ENCODE assay signal across 8 cellular contexts in the genomic region with DNA sequence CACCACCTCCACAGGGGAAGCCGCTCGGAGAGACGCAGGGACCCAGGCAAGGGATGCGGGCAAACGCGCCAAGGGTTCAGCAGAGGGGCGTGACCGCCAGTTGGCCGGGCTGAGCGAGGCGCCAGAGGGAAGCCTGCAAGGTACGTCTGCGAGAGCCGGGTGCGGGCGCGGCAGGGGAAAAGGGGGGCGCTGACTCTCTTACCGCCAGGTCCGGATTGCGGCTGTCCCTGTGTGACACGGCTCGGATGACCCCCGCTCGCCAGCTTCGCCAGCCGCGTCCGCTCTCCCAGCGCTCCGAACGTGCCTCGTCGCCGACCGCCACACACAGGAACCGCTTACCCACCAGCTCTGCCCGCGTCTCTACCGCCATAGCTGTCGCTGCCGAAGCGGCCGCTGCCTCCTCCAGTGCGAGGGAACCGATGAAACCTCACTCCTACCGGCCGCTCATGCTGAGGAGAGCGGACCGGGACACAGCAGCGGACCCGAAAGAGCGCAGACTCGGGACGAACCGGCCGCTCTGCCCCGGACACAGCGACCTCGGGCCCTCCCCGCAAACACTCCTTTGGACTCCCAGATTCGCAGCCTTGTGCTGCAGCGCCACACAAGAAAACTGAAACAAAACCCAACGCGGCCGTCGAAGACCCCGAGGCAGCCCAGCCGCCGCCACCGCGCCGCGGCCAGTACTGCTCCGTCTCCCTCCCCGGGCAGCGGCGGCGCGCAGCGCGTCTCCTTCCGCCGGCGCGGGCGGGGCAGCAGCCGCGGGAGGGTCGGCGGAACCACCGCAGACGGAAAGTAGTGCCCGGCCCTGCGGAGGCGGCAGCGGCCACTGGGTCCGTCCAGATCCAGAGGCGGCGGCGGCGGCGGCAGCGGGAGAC. TPM values are rescaled to one million over a fixed set of nuclear protein-coding genes. Genes with fewer than 3 reads are reported as not detected.
A peak's percentile ranks its signal among the peaks of the same experiment; 100 is the strongest.
DNase-seq lines count a peak whose midpoint lies in the region; ATAC-seq and TF ChIP-seq lines count a peak whose summit lies in the region.

A gene with protein sequence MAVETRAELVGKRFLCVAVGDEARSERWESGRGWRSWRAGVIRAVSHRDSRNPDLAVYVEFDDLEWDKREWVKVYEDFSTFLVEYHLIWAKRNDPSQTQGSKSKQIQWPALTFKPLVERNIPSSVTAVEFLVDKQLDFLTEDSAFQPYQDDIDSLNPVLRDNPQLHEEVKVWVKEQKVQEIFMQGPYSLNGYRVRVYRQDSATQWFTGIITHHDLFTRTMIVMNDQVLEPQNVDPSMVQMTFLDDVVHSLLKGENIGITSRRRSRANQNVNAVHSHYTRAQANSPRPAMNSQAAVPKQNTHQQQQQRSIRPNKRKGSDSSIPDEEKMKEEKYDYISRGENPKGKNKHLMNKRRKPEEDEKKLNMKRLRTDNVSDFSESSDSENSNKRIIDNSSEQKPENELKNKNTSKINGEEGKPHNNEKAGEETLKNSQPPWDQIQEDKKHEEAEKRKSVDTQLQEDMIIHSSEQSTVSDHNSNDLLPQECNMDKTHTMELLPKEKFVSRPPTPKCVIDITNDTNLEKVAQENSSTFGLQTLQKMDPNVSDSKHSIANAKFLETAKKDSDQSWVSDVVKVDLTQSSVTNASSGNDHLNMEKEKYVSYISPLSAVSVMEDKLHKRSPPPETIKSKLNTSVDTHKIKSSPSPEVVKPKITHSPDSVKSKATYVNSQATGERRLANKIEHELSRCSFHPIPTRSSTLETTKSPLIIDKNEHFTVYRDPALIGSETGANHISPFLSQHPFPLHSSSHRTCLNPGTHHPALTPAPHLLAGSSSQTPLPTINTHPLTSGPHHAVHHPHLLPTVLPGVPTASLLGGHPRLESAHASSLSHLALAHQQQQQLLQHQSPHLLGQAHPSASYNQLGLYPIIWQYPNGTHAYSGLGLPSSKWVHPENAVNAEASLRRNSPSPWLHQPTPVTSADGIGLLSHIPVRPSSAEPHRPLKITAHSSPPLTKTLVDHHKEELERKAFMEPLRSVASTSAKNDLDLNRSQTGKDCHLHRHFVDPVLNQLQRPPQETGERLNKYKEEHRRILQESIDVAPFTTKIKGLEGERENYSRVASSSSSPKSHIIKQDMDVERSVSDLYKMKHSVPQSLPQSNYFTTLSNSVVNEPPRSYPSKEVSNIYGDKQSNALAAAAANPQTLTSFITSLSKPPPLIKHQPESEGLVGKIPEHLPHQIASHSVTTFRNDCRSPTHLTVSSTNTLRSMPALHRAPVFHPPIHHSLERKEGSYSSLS (N-terminal part only) (minus strand): TSS at position 685 of the 875 bp plus-strand sequence. CDS start 315 bp downstream, at position 370.

- no peaks in the 10 kb centered on the region for H3K9me2 ChIP-seq in DOHH2 (replicated peaks; ENCODE audit: control insufficient read depth, low read length)

- peak within 1 kb of the TSS; percentile 91 for H3K4me2 ChIP-seq in DOHH2 (ENCODE audit: low read length)
- H3K4me2 ChIP-seq in IMR-90 (ENCODE audit: low read depth, low read length): peak within 1 kb of the TSS; percentile 93

- no peaks in the 10 kb centered on the region for H3K9me3 ChIP-seq in DOHH2 (ENCODE audit: control insufficient read depth, insufficient read depth, low read length)
- H3K9me3 ChIP-seq in IMR-90 (ENCODE audit: control insufficient read depth, insufficient read depth, low read length): no peaks in the 10 kb centered on the region
- no peaks in the 10 kb centered on the region for H3K9me3 ChIP-seq in gastroesophageal sphincter
- H3K9me3 ChIP-seq in neutrophil: no peaks in the 10 kb centered on the region
- H3K9me3 ChIP-seq in testis: no peaks in the 10 kb centered on the region

- ATAC-seq in GM21526 (IDR thresholded peaks at IDR 0.05; ENCODE audit: low FRiP score, unreplicated experiment) (peak; percentile 68), IMR-90 (ENCODE audit: low read depth) (peak; percentile 84), gastroesophageal sphincter (peak; percentile 88)

- 0% methylated on average over 44 of the region's 104 CpGs; no CpG with 5 or more reads in 1 of the 2 experiments for WGBS in IMR-90 (ENCODE audit: extremely low coverage in 2 of 2, insufficient read length in 1 of 2), 2 experiments
- 3% methylated on average over 6 of the region's 104 CpGs; no CpG with 5 or more reads in 1 of the 2 donors for WGBS in gastroesophageal sphincter (ENCODE audit: low coverage in 1 of 2), 2 donors
- WGBS in testis, 2 donors: 0 to 1% methylated on average over 29 to 97 of the region's 104 CpGs

- H2AFZ ChIP-seq in IMR-90 (replicated peaks; ENCODE audit: low read length, poor library complexity): peak within 1 kb of the TSS; percentile 99

- peak within 1 kb of the TSS; percentile 79 for H3K27ac Mint-ChIP-seq in activated naive CD4-positive, alpha-beta T cell treated with anti-CD3 and anti-CD28 coated beads for 36 hours

- H2BK5ac ChIP-seq in IMR-90 (ENCODE audit: low read depth, low read length, poor library complexity, severe bottlenecking): peak within 1 kb of the TSS; percentile 82

- H3K56ac ChIP-seq in IMR-90 (ENCODE audit: extremely low read depth, insufficient read depth, low read length): peak within 1 kb of the TSS; percentile 69

- peaks cover 24% of the 10 kb centered on the region for H3K4me1 Mint-ChIP-seq in activated naive CD4-positive, alpha-beta T cell treated with anti-CD3 and anti-CD28 coated beads for 36 hours (ENCODE audit: low read depth)

- peak within 1 kb of the TSS; percentile 97 for H2AK9ac ChIP-seq in IMR-90 (replicated peaks; ENCODE audit: low read depth, low read length, poor library complexity)

- in situ Hi-C loops in IMR-90 (cut with MboI; ENCODE audit: low sequenced_read_pairs): loop anchor here (10.0 kb wide), 1 partner anchor 249 kb away; no protein-coding TSS in a partner anchor

- H2BK15ac ChIP-seq in IMR-90 (ENCODE audit: low read depth, low read length): peak within 1 kb of the TSS; percentile 74; the same call in 1 of the 3 replicates

- no TSS peak for BruUV-seq in IMR-90 (replicated peaks; lab: Mats Ljungman, UMichigan)

- CTCF ChIA-PET in IMR-90 (lab: Yijun Ruan, JAX): interaction anchor here (0.5 to 1.5 kb wide), 3 partner anchors 64 to 171 kb away, joined by 3 to 6 read pairs (median 3); no protein-coding TSS in a partner anchor
- CTCF ChIA-PET in activated naive CD4-positive, alpha-beta T cell treated with anti-CD3 and anti-CD28 coated beads for 36 hours (lab: Charles Lee): interaction anchor here (0.6 to 1.2 kb wide), 8 partner anchors 89 to 299 kb away, joined by 3 to 5 read pairs (median 3); no protein-coding TSS in a partner anchor

- H3K18ac ChIP-seq in IMR-90 (ENCODE audit: low read depth, low read length): peak within 1 kb of the TSS; percentile 66

- DNase-seq in IMR-90 (peak; percentile 84), SK-N-DZ (ENCODE audit: low spot score) (peak; percentile 80), testis (peak; percentile 82)
- DNase-seq in activated naive CD4-positive, alpha-beta T cell treated with anti-CD3 and anti-CD28 coated beads for 36 hours: peak; percentile 69

- peaks cover 14% of the 10 kb centered on the region for H3F3A ChIP-seq in DOHH2 (ENCODE audit: control insufficient read depth, insufficient read depth)

- no peaks in the 10 kb centered on the region for H3K27me3 ChIP-seq in DOHH2 (ENCODE audit: control insufficient read depth, low read length)
- H3K27me3 ChIP-seq in IMR-90 (ENCODE audit: control insufficient read depth, insufficient read depth, low read length): no peaks in the 10 kb centered on the region
- H3K27me3 ChIP-seq in gastroesophageal sphincter: no peaks in the 10 kb centered on the region
- H3K27me3 ChIP-seq in neutrophil: peaks cover 38% of the 10 kb centered on the region
- no peaks in the 10 kb centered on the region for H3K27me3 ChIP-seq in testis

- peak within 1 kb of the TSS; percentile 65; the same call in 1 of the 2 replicates for H4K91ac ChIP-seq in IMR-90 (ENCODE audit: insufficient read depth, low read depth, low read length)

- H3K9me3 Mint-ChIP-seq in activated naive CD4-positive, alpha-beta T cell treated with anti-CD3 and anti-CD28 coated beads for 36 hours: no peaks in the 10 kb centered on the region

- no peak for TF ChIP-seq EP300 in gastroesophageal sphincter (IDR thresholded peaks at IDR 0.05)

- peaks cover 3% of the 10 kb centered on the region; the same call in 1 of the 2 replicates for H3K36me3 ChIP-seq in DOHH2 (ENCODE audit: control insufficient read depth, low read length)
- H3K36me3 ChIP-seq in IMR-90 (ENCODE audit: control insufficient read depth, insufficient read depth, low read length): no peaks in the 10 kb centered on the region; the same call in 1 of the 2 replicates
- H3K36me3 ChIP-seq in gastroesophageal sphincter: no peaks in the 10 kb centered on the region
- H3K36me3 ChIP-seq in neutrophil: no peaks in the 10 kb centered on the region
- H3K36me3 ChIP-seq in testis (ENCODE audit: low read depth, missing control alignments): no peaks in the 10 kb centered on the region

- intact Hi-C loops in IMR-90 (cut with micrococcal nuclease): loop anchor here (2.0 to 5.0 kb wide), 5 partner anchors 57 to 252 kb away; no protein-coding TSS in a partner anchor
- intact Hi-C loops in activated naive CD4-positive, alpha-beta T cell treated with anti-CD3 and anti-CD28 coated beads for 36 hours (cut with micrococcal nuclease): loop anchor here (1.0 kb wide), 4 partner anchors 55 to 248 kb away; no protein-coding TSS in a partner anchor
- intact Hi-C loops in testis (cut with DNase I; ENCODE audit: low total_unique reads): no loop called here

- peak; percentile 89 for TF ChIP-seq POLR2A in IMR-90 (IDR thresholded peaks at IDR 0.05; ENCODE audit: low read depth, low read length)
- TF ChIP-seq POLR2A in gastroesophageal sphincter (IDR thresholded peaks at IDR 0.05): peak; percentile 73 to 85
- no peak for TF ChIP-seq POLR2A in testis (IDR thresholded peaks at IDR 0.05)

- H4K20me1 ChIP-seq in DOHH2 (ENCODE audit: control insufficient read depth, insufficient read depth, low read depth, low read length): peaks cover 12% of the 10 kb centered on the region; the same call in 1 of the 2 replicates
- peaks cover 24% of the 10 kb centered on the region for H4K20me1 ChIP-seq in IMR-90 (ENCODE audit: insufficient read depth, low read length)

- peak within 1 kb of the TSS; percentile 71; the same call in 1 of the 2 replicates for H2AK5ac ChIP-seq in IMR-90 (ENCODE audit: low read depth, low read length)

- H3K79me2 ChIP-seq in DOHH2 (ENCODE audit: control insufficient read depth, low read length): peaks cover 69% of the 10 kb centered on the region

- H3K4me1 ChIP-seq in DOHH2 (ENCODE audit: control insufficient read depth, low read length) (peaks cover 22% of the 10 kb centered on the region), IMR-90 (ENCODE audit: control insufficient read depth, insufficient read depth, low read length) (peaks cover 4% of the 10 kb centered on the region; the same call in 1 of the 2 replicates), gastroesophageal sphincter (peaks cover 0 to 44% (median 4%) of the 10 kb centered on the region in 3 donors), neutrophil (ENCODE audit: control insufficient read depth in 1 of 2, insufficient read depth in 1 of 2, low read depth in 1 of 2, low read length in 1 of 2) (peaks cover 10 to 18% of the 10 kb centered on the region in 2 experiments), testis (peaks cover 4% of the 10 kb centered on the region)

- TF ChIP-seq RAD21 in IMR-90 (IDR thresholded peaks at IDR 0.05; ENCODE audit: low read length): peak; percentile 30

- no peak within 1 kb of the TSS; the same call in 1 of the 2 replicates for H4K5ac ChIP-seq in IMR-90 (ENCODE audit: low read depth, low read length)

- H2BK20ac ChIP-seq in IMR-90 (ENCODE audit: low read depth, low read length): no peak within 1 kb of the TSS

- H3K14ac ChIP-seq in IMR-90 (replicated peaks; ENCODE audit: low read depth, low read length): peak within 1 kb of the TSS; percentile 96

- H3K9me1 ChIP-seq in IMR-90 (ENCODE audit: insufficient read depth, low read length): peaks cover 3% of the 10 kb centered on the region; the same call in 1 of the 2 replicates

- H3K4me3 Mint-ChIP-seq in activated naive CD4-positive, alpha-beta T cell treated with anti-CD3 and anti-CD28 coated beads for 36 hours: peak within 1 kb of the TSS; percentile 92

- H4K8ac ChIP-seq in IMR-90 (ENCODE audit: low read depth in 2 of 2, low read length in 2 of 2): peak within 1 kb of the TSS; percentile 64 to 78; a peak in 3 of 4 replicates

- peak within 1 kb of the TSS; percentile 85 for H2BK120ac ChIP-seq in IMR-90 (ENCODE audit: low read depth, low read length)

- H3K27me3 Mint-ChIP-seq in activated naive CD4-positive, alpha-beta T cell treated with anti-CD3 and anti-CD28 coated beads for 36 hours (ENCODE audit: low read depth): no peaks in the 10 kb centered on the region

- no peaks in the 10 kb centered on the region for H3K36me3 Mint-ChIP-seq in activated naive CD4-positive, alpha-beta T cell treated with anti-CD3 and anti-CD28 coated beads for 36 hours (ENCODE audit: low read depth)

- POLR2A ChIA-PET in IMR-90 (lab: Charles Lee; ENCODE audit: unreplicated experiment): interaction anchor here (0.5 kb wide), 1 partner anchor 198 kb away, joined by 3 read pairs; no protein-coding TSS in a partner anchor

- peak within 1 kb of the TSS; percentile 20; the same call in 1 of the 2 replicates for H3K27ac ChIP-seq in DOHH2 (ENCODE audit: low read depth, low read length)
- H3K27ac ChIP-seq in IMR-90 (ENCODE audit: insufficient read depth, low read length): peak within 1 kb of the TSS; percentile 90
- H3K27ac ChIP-seq in gastroesophageal sphincter: peak within 1 kb of the TSS; percentile 78 to 92 (median 90)
- peak within 1 kb of the TSS; percentile 87 for H3K27ac ChIP-seq in neutrophil
- H3K27ac ChIP-seq in testis: peak within 1 kb of the TSS; percentile 89 to 95

- H3K79me1 ChIP-seq in IMR-90 (ENCODE audit: low read depth in 1 of 2, low read length in 2 of 2): peaks cover 12 to 53% of the 10 kb centered on the region in 2 experiments; a peak in 3 of 4 replicates

- H3K4ac ChIP-seq in IMR-90 (ENCODE audit: low read depth, low read length): peak within 1 kb of the TSS; percentile 91

- dilution Hi-C loops in IMR-90 (cut with HindIII; ENCODE audit: low sequenced_read_pairs, unreplicated experiment): no loop called here

- H3K4me3 ChIP-seq in DOHH2 (ENCODE audit: low read length) (peak within 1 kb of the TSS; percentile 91), IMR-90 (ENCODE audit: insufficient read depth, low read depth, low read length) (peak within 1 kb of the TSS; percentile 90), gastroesophageal sphincter (peak within 1 kb of the TSS; percentile 76 to 79), neutrophil (ENCODE audit: low read depth in 1 of 2, low read length in 1 of 2) (peak within 1 kb of the TSS; percentile 90 to 91), testis (peak within 1 kb of the TSS; percentile 90 to 93)

- TF ChIP-seq CTCF in DOHH2 (IDR thresholded peaks at IDR 0.05; ENCODE audit: low read depth, low read length, poor library complexity, severe bottlenecking): no peak
- TF ChIP-seq CTCF in IMR-90 (conservative IDR thresholded peaks at IDR 0.05; ENCODE audit: low read depth, low read length): no peak
- peak in 3 of 4 experiments; percentile 16 to 29 (median 22) for TF ChIP-seq CTCF in gastroesophageal sphincter (IDR thresholded peaks at IDR 0.05)
- TF ChIP-seq CTCF in neutrophil (IDR thresholded peaks at IDR 0.05): peak; percentile 32
- TF ChIP-seq CTCF in testis (IDR thresholded peaks at IDR 0.05): no peak

- H3K9ac ChIP-seq in IMR-90 (ENCODE audit: low read depth, low read length): peak within 1 kb of the TSS; percentile 79

- H3K23ac ChIP-seq in IMR-90 (ENCODE audit: low read depth, low read length): peak within 1 kb of the TSS; percentile 97

RNA-seq across cellular contexts. Expression of the gene that starts here (rescaled TPM):
- total RNA-seq in IMR-90 (2012; rRNA removed) (96.8 and 108 TPM in 2 replicates), gastroesophageal sphincter (100 to 1,000 TPM in 2 of 4 donors, 10 to 100 TPM in 2; 76.2 to 150 (median 101) TPM), testis (100 to 1,000 TPM in 1 of 2 donors, 10 to 100 TPM in 1; 94.6 to 111 TPM)
- polyA plus RNA-seq in IMR-90 (2012; rRNA removed) (10.6 and 15.6 TPM in 2 replicates), testis (ENCODE audit: insufficient read depth, low read depth, low replicate concordance) (29.7 TPM)
- 2.0 and 2.7 TPM in 2 replicates for polyA plus RNA-seq in IMR-90 (2012; cell fraction: cytosol; rRNA removed)
- polyA plus RNA-seq in IMR-90 (2012; cell fraction: nucleus; rRNA removed; ENCODE audit: low replicate concordance): 4.5 and 57.4 TPM in 2 replicates
- 21.8 and 25.7 TPM in 2 replicates for polyA plus RNA-seq in SK-N-DZ (2014; cell fraction: cytosol; rRNA removed)
- 79.7 and 93.1 TPM in 2 replicates for polyA plus RNA-seq in SK-N-DZ (2014; cell fraction: nucleus; rRNA removed)
- 10 to 100 TPM; 54.1 to 56.6 TPM for total RNA-seq in activated naive CD4-positive, alpha-beta T cell treated with anti-CD3 and anti-CD28 coated beads for 36 hours

Comparison
In these comparisons a context has a peak if more than half of its experiments do, and no peak if none do; other contexts are left out.
1. Peak in every context shown above with its lines: DNase-seq, ATAC-seq, H3K4me3 ChIP-seq and H3K27ac ChIP-seq.
2. H3K27ac ChIP-seq: peak in every context shown above with its lines; median percentile 92 in testis; 90 in gastroesophageal sphincter; 90 in IMR-90; 87 in neutrophil; 20 in DOHH2.
3. CTCF ChIP-seq: peak in gastroesophageal sphincter (3 of 4) and neutrophil (single experiment); none in DOHH2 (single experiment), IMR-90 (single experiment) and testis (0 of 3).